In genomic region chr21:35258521-35258920, GRCh38 we compare ENCODE assay signal across 22 cellular contexts.
"Had no signal": no experiment of that assay in that cellular context is flagged by ENCODE, and none has a peak within 500 bp of the region (broad histone marks: within the 10 kb centered on the region; RNA-seq: fewer than 3 reads in every experiment).

No MANE protein-coding gene starts in this region.

- H3K4me1 Mint-ChIP-seq: memory B cell, natural killer cell had no signal

- H3K9me3 Mint-ChIP-seq: endodermal cell, natural killer cell had no signal

- H3K4me3 ChIP-seq: dorsolateral prefrontal cortex, esophagus squamous epithelium, lower lobe of right lung, prostate gland, sigmoid colon, skin epidermis, suprapubic skin had no signal

- H3K27ac ChIP-seq: lower lobe of right lung, parathyroid adenoma, suprapubic skin had no signal

- H3K27me3 Mint-ChIP-seq: stimulated activated naive CD8-positive, alpha-beta T cell treated with anti-CD3 and anti-CD28 coated beads, Interleukin-15, amount 100 ng/mL, for 72 hours had no signal

- H3K36me3 Mint-ChIP-seq: natural killer cell had no signal

- H3K27ac Mint-ChIP-seq: memory B cell; natural killer cell; stimulated activated naive CD8-positive, alpha-beta T cell treated with anti-CD3 and anti-CD28 coated beads, Interleukin-15, amount 100 ng/mL, for 72 hours had no signal

- H3K9ac ChIP-seq: parathyroid adenoma had no signal

- H3K27me3 ChIP-seq: esophagus squamous epithelium, sigmoid colon, suprapubic skin had no signal

- H3K4me1 ChIP-seq: parathyroid adenoma, prostate gland had no signal

- H3K79me2 ChIP-seq: parathyroid adenoma had no signal

- ATAC-seq: left ventricle myocardium superior; lower lobe of right lung; natural killer cell; right cardiac atrium; stimulated activated naive CD8-positive, alpha-beta T cell treated with anti-CD3 and anti-CD28 coated beads, Interleukin-15, amount 100 ng/mL, for 72 hours had no signal

- H3K36me3 ChIP-seq: esophagus squamous epithelium, lower lobe of right lung, prostate gland, sigmoid colon, suprapubic skin had no signal

- H3K9me3 ChIP-seq: esophagus squamous epithelium, lower lobe of right lung, prostate gland, sigmoid colon, suprapubic skin had no signal

- H3K4me3 Mint-ChIP-seq: endodermal cell; memory B cell; natural killer cell; stimulated activated naive CD8-positive, alpha-beta T cell treated with anti-CD3 and anti-CD28 coated beads, Interleukin-15, amount 100 ng/mL, for 72 hours had no signal

- H2AFZ ChIP-seq: parathyroid adenoma had no signal

- DNase-seq: dorsolateral prefrontal cortex; effector CD4-positive, alpha-beta T cell; endodermal cell; erythroblast; esophagus squamous epithelium; head of caudate nucleus; left ventricle myocardium superior; lower lobe of right lung; natural killer cell; right cardiac atrium; sigmoid colon; stimulated activated CD4-positive, alpha-beta T cell treated with anti-CD3 and anti-CD28 coated beads, Interleukin-15, amount 100 ng/mL, for 24 hours; stimulated activated CD4-positive, alpha-beta T cell treated with anti-CD3 and anti-CD28 coated beads, Interleukin-2, amount 100 ng/mL, for 48 hours; stimulated activated CD8-positive, alpha-beta memory T cell treated with anti-CD3 and anti-CD28 coated beads, Interleukin-4, amount 100 ng/mL, for 48 hours; stimulated activated naive CD4-positive, alpha-beta T cell; stimulated activated naive CD8-positive, alpha-beta T cell treated with anti-CD3 and anti-CD28 coated beads, Interleukin-15, amount 100 ng/mL, for 72 hours; trophoblast cell had no signal
